ENCODE assay signal across 9 cellular contexts in the genomic region with DNA sequence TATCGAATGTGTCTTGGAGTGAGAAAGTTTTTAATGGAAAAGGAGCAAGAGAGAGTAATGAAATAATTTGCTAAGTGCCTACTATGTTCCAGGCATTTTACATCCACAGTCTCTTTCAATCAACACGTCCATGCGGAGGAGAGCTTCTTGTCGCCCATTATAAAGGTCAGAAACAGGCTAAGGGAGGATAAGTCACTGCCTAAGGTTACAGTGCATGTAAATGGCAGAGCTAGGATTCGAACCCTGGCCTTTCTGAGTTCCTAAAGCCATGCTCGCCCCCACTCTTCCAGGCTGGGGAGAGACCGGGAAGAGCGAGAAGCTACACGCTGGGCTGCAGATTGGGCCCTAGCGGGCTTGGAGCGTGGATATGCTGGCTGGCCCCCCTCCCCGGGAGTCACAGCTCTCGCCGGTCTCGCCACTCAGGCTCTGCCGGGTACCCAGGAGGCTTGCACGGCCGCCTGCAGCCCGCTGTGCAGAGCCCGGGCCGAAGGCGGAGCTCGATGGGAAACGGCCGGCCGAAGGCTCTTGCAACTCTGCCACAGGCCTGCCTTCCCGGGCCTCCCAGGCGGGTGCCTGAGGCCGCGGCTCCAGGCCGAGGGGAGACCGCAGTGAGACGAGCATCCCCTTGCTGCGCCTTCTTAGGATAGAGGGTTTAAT. TPM values are rescaled to one million over a fixed set of nuclear protein-coding genes. Genes with fewer than 3 reads are reported as not detected.
A peak's percentile ranks its signal among the peaks of the same experiment; 100 is the strongest.
DNase-seq lines count a peak whose midpoint lies in the region; ATAC-seq, FAIRE-seq and TF ChIP-seq lines count a peak whose summit lies in the region.
"Had no signal": no experiment of that assay in that cellular context is flagged by ENCODE, and none has a peak within 500 bp of the region (broad histone marks: within the 10 kb centered on the region; RNA-seq: fewer than 3 reads in every experiment).

No MANE protein-coding gene starts in this region.

- H3K4me3 Mint-ChIP-seq in astrocyte (ENCODE audit: unreplicated experiment), result no peak overlapping the region
- H3K4me3 Mint-ChIP-seq in memory B cell, result no peak overlapping the region
- H3K4me3 Mint-ChIP-seq in CD8-positive, alpha-beta T cell, result no peak overlapping the region

- no peaks in the 10 kb centered on the region for H3K9me3 ChIP-seq in HCT116 (ENCODE audit: control insufficient read depth in 1 of 2, insufficient read depth in 1 of 2, low read depth in 1 of 2, low read length in 2 of 2)
- H3K9me3 ChIP-seq in astrocyte (ENCODE audit: insufficient read depth, low read depth, low read length), result no peaks in the 10 kb centered on the region
- H3K9me3 ChIP-seq in thyroid gland, result no peaks in the 10 kb centered on the region
- H3K9me3 ChIP-seq in CD8-positive, alpha-beta T cell (ENCODE audit: low read length), result no peaks in the 10 kb centered on the region

- TF ChIP-seq POLR2A in HCT116 (IDR thresholded peaks at IDR 0.05; ENCODE audit: borderline replicate concordance, extremely low read depth, insufficient read depth, insufficient read length), result no peak
- TF ChIP-seq POLR2A in thyroid gland (IDR thresholded peaks at IDR 0.05), result no peak

- POLR2A ChIA-PET in HCT116 (lab: Charles Lee), result no interaction called here
- POLR2A ChIA-PET in CD8-positive, alpha-beta T cell (lab: Charles Lee), result no interaction called here

- H3K36me3 ChIP-seq in HCT116 (ENCODE audit: control insufficient read depth in 1 of 2, insufficient read depth in 2 of 2, low read length in 2 of 2) (no peaks in the 10 kb centered on the region), astrocyte (ENCODE audit: insufficient read depth, low read length) (no peaks in the 10 kb centered on the region), thyroid gland (no peaks in the 10 kb centered on the region)
- H3K36me3 ChIP-seq in CD8-positive, alpha-beta T cell (ENCODE audit: insufficient read depth, low read length), result no peaks in the 10 kb centered on the region

- CTCF ChIA-PET in HCT116 (lab: Charles Lee), result no interaction called here
- CTCF ChIA-PET in CD8-positive, alpha-beta T cell (lab: Charles Lee), result interaction anchor here (0.7 kb wide), 2 partner anchors 9 to 43 kb away, joined by 3 read pairs; no protein-coding TSS in a partner anchor

- BruUV-seq in HCT116 (replicated peaks; lab: Mats Ljungman, UMichigan), result no TSS peak

- no peak for TF ChIP-seq CTCF in AG10803 (conservative IDR thresholded peaks at IDR 0.05; ENCODE audit: low read length)
- no peak for TF ChIP-seq CTCF in HCT116 (IDR thresholded peaks at IDR 0.05 in 2 of 3, conservative IDR thresholded peaks at IDR 0.05 in 1 of 3; ENCODE audit: borderline replicate concordance in 1 of 3, insufficient read depth in 1 of 3, low read depth in 2 of 3, low read length in 2 of 3)
- no peak for TF ChIP-seq CTCF in astrocyte (IDR thresholded peaks at IDR 0.05; ENCODE audit: insufficient read depth, low read depth, low read length)
- TF ChIP-seq CTCF in thyroid gland (IDR thresholded peaks at IDR 0.05), result no peak
- TF ChIP-seq CTCF in CD8-positive, alpha-beta T cell (IDR thresholded peaks at IDR 0.05), result no peak

- H4K20me1 ChIP-seq in HCT116 (ENCODE audit: insufficient read depth) (no peaks in the 10 kb centered on the region), astrocyte (ENCODE audit: insufficient read depth, low read length) (peaks cover 39% of the 10 kb centered on the region)

- H3K4me1 Mint-ChIP-seq in astrocyte (ENCODE audit: low read depth, unreplicated experiment) (peaks cover 7% of the 10 kb centered on the region), memory B cell (peaks cover 26% of the 10 kb centered on the region)
- peaks cover 30% of the 10 kb centered on the region for H3K4me1 Mint-ChIP-seq in CD8-positive, alpha-beta T cell (ENCODE audit: low read depth)

- no peak for TF ChIP-seq RAD21 in HCT116 (IDR thresholded peaks at IDR 0.05; ENCODE audit: low read depth)

- H3K27me3 Mint-ChIP-seq in astrocyte (ENCODE audit: low read depth, unreplicated experiment) (peaks cover 67% of the 10 kb centered on the region), memory B cell (peaks cover 28% of the 10 kb centered on the region)
- H3K27me3 Mint-ChIP-seq in CD8-positive, alpha-beta T cell (ENCODE audit: low read depth), result peaks cover 63% of the 10 kb centered on the region

- peak overlapping the region; percentile 46 for H3K4me3 ChIP-seq in AG10803 (ENCODE audit: low read length)
- H3K4me3 ChIP-seq in HCT116 (replicated peaks in 1 of 2; ENCODE audit: low read depth in 1 of 2, low read length in 2 of 2), result no peak overlapping the region
- no peak overlapping the region for H3K4me3 ChIP-seq in astrocyte (ENCODE audit: insufficient read depth, low read depth, low read length)
- H3K4me3 ChIP-seq in thyroid gland (replicated peaks in 1 of 3), result no peak overlapping the region
- no peak overlapping the region for H3K4me3 ChIP-seq in CD8-positive, alpha-beta T cell (ENCODE audit: low read depth, low read length)

- H3K27me3 ChIP-seq in HCT116 (ENCODE audit: insufficient read depth, low read length) (peaks cover 33% of the 10 kb centered on the region), astrocyte (ENCODE audit: insufficient read depth, low read length) (peaks cover 79% of the 10 kb centered on the region), thyroid gland (peaks cover 77% of the 10 kb centered on the region)
- peaks cover 66% of the 10 kb centered on the region for H3K27me3 ChIP-seq in CD8-positive, alpha-beta T cell (ENCODE audit: insufficient read depth, low read length)

- WGBS in thyroid gland, 2 donors, result 6 to 13% methylated on average over 18 to 19 of the region's 34 CpGs

- intact Hi-C loops in HCT116 (cut with micrococcal nuclease) (no loop called here), thyroid gland (cut with DNase I) (no loop called here)
- intact Hi-C loops in CD8-positive, alpha-beta T cell (cut with DNase I, micrococcal nuclease), result no loop called here

- H3K79me2 ChIP-seq in HCT116 (ENCODE audit: insufficient read depth, low read length), result no peaks in the 10 kb centered on the region
- H3K79me2 ChIP-seq in astrocyte (ENCODE audit: insufficient read depth, low read length), result peaks cover 31% of the 10 kb centered on the region

- H2AFZ ChIP-seq in HCT116 (ENCODE audit: low read depth, low read length, poor library complexity, severe bottlenecking) (no peak overlapping the region), astrocyte (ENCODE audit: low read depth, low read length) (peak overlapping the region; percentile 63)

- peak overlapping the region; percentile 95; the same call in 1 of the 2 replicates for H3K4me2 ChIP-seq in HCT116 (ENCODE audit: low read length)
- peak overlapping the region; percentile 70 for H3K4me2 ChIP-seq in astrocyte (ENCODE audit: low read length)

- H3K27ac Mint-ChIP-seq in astrocyte (ENCODE audit: unreplicated experiment) (peak overlapping the region; percentile 5), memory B cell (peak overlapping the region; percentile 71)
- H3K27ac Mint-ChIP-seq in CD8-positive, alpha-beta T cell, result no peak overlapping the region

- H3K9me3 Mint-ChIP-seq in astrocyte (ENCODE audit: unreplicated experiment) (peaks cover 15% of the 10 kb centered on the region), memory B cell (no peaks in the 10 kb centered on the region)
- no peaks in the 10 kb centered on the region for H3K9me3 Mint-ChIP-seq in CD8-positive, alpha-beta T cell

- RAD21 ChIA-PET in HCT116 (lab: Charles Lee; ENCODE audit: low non-redundant PET in 1 of 2, low total read pairs in 2 of 2, uncharacterized antibody in 2 of 2, unreplicated experiment in 2 of 2), result no interaction called here

- FAIRE-seq in astrocyte (lab: Jason Lieb, UNC), result no peak
- FAIRE-seq: islet of Langerhans had no signal

- H3K36me3 Mint-ChIP-seq in astrocyte (ENCODE audit: low read depth, unreplicated experiment) (no peaks in the 10 kb centered on the region), memory B cell (no peaks in the 10 kb centered on the region)
- H3K36me3 Mint-ChIP-seq in CD8-positive, alpha-beta T cell, result no peaks in the 10 kb centered on the region

- DNase-seq in AG10803 (ENCODE audit: low read depth) (peak; percentile 35), HCT116 (ENCODE audit: low read depth, low spot score) (no peak), astrocyte (ENCODE audit: low read depth) (no peak), memory B cell (ENCODE audit: low spot score in 2 of 2) (peak in 1 of 2 donors; percentile 48), thyroid gland (no peak), NCI-H2029 (lab: John Stamatoyannopoulos, UW) (no peak), OCI-M1 (lab: John Stamatoyannopoulos, UW) (no peak)
- no peak for DNase-seq in CD8-positive, alpha-beta T cell

- H3K27ac ChIP-seq in HCT116 (ENCODE audit: low read depth, low read length) (no peak overlapping the region), astrocyte (ENCODE audit: low read depth, low read length) (no peak overlapping the region), thyroid gland (no peak overlapping the region)
- no peak overlapping the region for H3K27ac ChIP-seq in CD8-positive, alpha-beta T cell (ENCODE audit: low read depth, low read length)

- H3K4me1 ChIP-seq in HCT116 (ENCODE audit: control insufficient read depth in 1 of 2, insufficient read depth in 2 of 2, low read length in 2 of 2) (peaks cover 4 to 45% of the 10 kb centered on the region in 2 experiments; a peak in 3 of 4 replicates), astrocyte (ENCODE audit: insufficient read depth, low read length) (peaks cover 5% of the 10 kb centered on the region), thyroid gland (peaks cover 22 to 42% of the 10 kb centered on the region in 2 donors)
- peaks cover 22% of the 10 kb centered on the region for H3K4me1 ChIP-seq in CD8-positive, alpha-beta T cell (ENCODE audit: insufficient read depth, low read length)

- no peak overlapping the region for H3K9ac ChIP-seq in HCT116 (ENCODE audit: low read length)
- H3K9ac ChIP-seq in astrocyte (ENCODE audit: low read length), result no peak overlapping the region

- no peak for ATAC-seq in HCT116
- ATAC-seq in memory B cell (ENCODE audit: low read depth), result no peak
- ATAC-seq in CD8-positive, alpha-beta T cell, result no peak

- H3K9me2 ChIP-seq in HCT116 (ENCODE audit: insufficient read depth), result no peaks in the 10 kb centered on the region

RNA-seq across cellular contexts. Expression of gene LHX2, which starts 0.8 kb away (rescaled TPM):
- total RNA-seq in HCT116 (2021; ENCODE audit: unreplicated experiment) (10.2 TPM), astrocyte (0.14 TPM in 1 of 2 replicates, not detected in the other), thyroid gland (not detected)
- polyA plus RNA-seq in HCT116 (2012), result 7.7 and 9.7 TPM in 2 replicates
- not detected for total RNA-seq in CD8-positive, alpha-beta T cell
